ENCODE assay signal across 1 cellular context in the genomic region with DNA sequence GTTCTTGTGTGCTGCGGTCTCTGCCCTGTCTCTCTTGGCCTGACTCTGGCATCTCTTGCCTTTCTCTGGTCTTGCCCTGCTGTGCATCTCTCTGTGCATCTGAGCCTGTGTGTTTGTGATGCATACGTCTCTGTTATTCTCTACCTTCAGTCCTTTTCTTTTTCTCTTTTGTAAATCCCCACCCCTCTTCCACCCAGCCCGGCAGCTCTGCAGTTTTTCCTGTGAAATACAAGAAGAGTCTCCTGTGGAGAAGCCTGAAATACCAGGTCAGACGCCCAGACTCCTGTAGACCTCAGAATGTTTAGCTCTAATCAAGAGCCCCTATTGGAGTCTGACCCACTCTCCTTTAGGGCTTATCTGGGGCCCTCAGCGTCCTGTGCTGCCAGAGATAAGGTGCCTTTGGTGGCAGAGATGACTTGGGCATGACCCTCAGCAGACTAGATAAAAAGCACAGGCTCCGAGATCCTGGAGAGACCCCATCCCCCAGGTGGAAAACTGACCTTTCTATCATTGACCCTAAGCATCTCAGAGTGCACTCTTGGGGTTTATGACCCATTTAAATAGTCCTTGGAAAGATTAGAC.
TF ChIP-seq lines count a peak whose summit lies in the region.

No MANE protein-coding gene starts in this region.

TF ChIP-seq in WTC11, 78 proteins besides CTCF, POLR2A, EP300 and RAD21 (continued from another document):
- TF ChIP-seq, protein P1, sequence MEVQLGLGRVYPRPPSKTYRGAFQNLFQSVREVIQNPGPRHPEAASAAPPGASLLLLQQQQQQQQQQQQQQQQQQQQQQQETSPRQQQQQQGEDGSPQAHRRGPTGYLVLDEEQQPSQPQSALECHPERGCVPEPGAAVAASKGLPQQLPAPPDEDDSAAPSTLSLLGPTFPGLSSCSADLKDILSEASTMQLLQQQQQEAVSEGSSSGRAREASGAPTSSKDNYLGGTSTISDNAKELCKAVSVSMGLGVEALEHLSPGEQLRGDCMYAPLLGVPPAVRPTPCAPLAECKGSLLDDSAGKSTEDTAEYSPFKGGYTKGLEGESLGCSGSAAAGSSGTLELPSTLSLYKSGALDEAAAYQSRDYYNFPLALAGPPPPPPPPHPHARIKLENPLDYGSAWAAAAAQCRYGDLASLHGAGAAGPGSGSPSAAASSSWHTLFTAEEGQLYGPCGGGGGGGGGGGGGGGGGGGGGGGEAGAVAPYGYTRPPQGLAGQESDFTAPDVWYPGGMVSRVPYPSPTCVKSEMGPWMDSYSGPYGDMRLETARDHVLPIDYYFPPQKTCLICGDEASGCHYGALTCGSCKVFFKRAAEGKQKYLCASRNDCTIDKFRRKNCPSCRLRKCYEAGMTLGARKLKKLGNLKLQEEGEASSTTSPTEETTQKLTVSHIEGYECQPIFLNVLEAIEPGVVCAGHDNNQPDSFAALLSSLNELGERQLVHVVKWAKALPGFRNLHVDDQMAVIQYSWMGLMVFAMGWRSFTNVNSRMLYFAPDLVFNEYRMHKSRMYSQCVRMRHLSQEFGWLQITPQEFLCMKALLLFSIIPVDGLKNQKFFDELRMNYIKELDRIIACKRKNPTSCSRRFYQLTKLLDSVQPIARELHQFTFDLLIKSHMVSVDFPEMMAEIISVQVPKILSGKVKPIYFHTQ (CRISPR knock-in tag; IDR thresholded peaks at IDR 0.05): no peak
- TF ChIP-seq NR1H2 (CRISPR knock-in tag; IDR thresholded peaks at IDR 0.05): no peak
- TF ChIP-seq, protein P2, sequence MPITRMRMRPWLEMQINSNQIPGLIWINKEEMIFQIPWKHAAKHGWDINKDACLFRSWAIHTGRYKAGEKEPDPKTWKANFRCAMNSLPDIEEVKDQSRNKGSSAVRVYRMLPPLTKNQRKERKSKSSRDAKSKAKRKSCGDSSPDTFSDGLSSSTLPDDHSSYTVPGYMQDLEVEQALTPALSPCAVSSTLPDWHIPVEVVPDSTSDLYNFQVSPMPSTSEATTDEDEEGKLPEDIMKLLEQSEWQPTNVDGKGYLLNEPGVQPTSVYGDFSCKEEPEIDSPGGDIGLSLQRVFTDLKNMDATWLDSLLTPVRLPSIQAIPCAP (CRISPR knock-in tag; IDR thresholded peaks at IDR 0.05): no peak
- TF ChIP-seq, protein P3, sequence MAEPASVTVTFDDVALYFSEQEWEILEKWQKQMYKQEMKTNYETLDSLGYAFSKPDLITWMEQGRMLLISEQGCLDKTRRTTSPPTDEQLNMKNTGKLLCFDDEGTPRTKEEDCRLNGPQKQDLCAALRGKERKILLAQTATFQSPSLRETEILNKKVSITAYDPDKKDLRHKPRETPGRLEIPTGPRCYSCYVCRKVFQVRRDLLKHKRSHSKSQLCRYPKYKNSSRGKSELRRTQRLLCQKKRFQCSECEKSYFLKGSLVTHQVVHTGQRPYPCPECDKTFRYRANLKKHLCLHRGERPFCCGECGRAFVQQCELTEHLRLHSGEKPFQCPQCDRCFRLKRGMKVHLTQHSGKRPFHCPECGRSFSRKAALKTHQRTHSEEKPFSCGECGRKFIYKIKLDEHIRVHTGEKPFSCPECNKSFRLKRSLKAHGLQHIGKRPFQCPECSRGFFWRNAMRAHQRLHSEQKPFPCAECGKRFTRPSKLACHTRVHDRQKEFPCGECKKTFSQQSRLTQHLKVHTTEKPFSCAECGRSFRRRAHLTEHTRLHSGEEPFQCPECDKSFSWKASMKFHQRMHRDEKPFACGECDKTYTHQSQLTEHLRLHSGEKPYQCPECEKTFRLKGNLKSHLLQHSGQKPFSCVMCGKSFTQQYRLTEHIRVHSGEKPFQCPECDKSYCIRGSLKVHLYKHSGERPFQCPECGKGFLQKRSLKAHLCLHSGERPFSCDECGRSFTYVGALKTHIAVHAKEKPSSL (CRISPR knock-in tag; conservative IDR thresholded peaks at IDR 0.05): no peak
- TF ChIP-seq ZNF138 (CRISPR knock-in tag; conservative IDR thresholded peaks at IDR 0.05): no peak
- TF ChIP-seq CREM (CRISPR knock-in tag; IDR thresholded peaks at IDR 0.05): no peak
- TF ChIP-seq ZNF317 (CRISPR knock-in tag; IDR thresholded peaks at IDR 0.05; ENCODE audit: borderline replicate concordance, low read depth): no peak
